ENCODE assay signal across 1 cellular context in the genomic region with DNA sequence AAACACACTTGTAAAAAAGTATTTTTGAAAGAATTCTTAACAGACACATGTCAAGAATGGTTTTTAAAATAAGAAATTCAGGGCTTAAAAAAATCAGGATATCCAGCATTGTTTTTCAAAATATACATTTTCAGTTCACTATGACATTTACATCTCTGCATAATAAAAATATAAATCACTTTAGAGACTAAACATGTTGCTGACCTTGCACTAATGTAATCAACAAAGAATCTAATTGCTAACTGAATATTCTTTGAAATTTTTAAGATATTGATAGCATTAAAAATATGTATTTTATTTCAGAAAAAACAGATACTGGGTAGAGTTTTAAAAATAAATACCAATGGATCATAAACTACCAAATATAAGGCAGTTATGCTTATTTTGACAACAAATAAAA.
TF ChIP-seq lines count a peak whose summit lies in the region.

No MANE protein-coding gene starts in this region.

TF ChIP-seq in A549, 52 proteins besides CTCF, POLR2A, EP300 and RAD21:
- no peak for TF ChIP-seq REST (IDR thresholded peaks at IDR 0.05)
- TF ChIP-seq MAFK (IDR thresholded peaks at IDR 0.05; ENCODE audit: partially characterized antibody), result peak; percentile 45
